2 cellular contexts compared by ENCODE assay signal in genomic region chr5:101045689-101046088, GRCh38.
TF ChIP-seq lines count a peak whose summit lies in the region.

No MANE protein-coding gene starts in this region.

TF ChIP-seq in IMR-90, 13 proteins besides CTCF, POLR2A, EP300 and RAD21 (continued from another document):
- no peak for TF ChIP-seq MAFK (IDR thresholded peaks at IDR 0.05; ENCODE audit: low read depth, low read length)
- no peak for TF ChIP-seq RCOR1 (IDR thresholded peaks at IDR 0.05; ENCODE audit: insufficient replicate concordance, low read length)
- TF ChIP-seq RFX5 (IDR thresholded peaks at IDR 0.05; ENCODE audit: low read depth, low read length) = no peak

TF ChIP-seq in GM12878, 131 proteins besides CTCF, POLR2A, EP300 and RAD21 (continued from another document):
- TF ChIP-seq PML (IDR thresholded peaks at IDR 0.05; ENCODE audit: low read length) (no peak), ZNF24 (IDR thresholded peaks at IDR 0.05) (peak; percentile 96), ATF3 (IDR thresholded peaks at IDR 0.05; ENCODE audit: borderline replicate concordance, extremely low read depth, low read depth, low read length) (no peak), IRF5 (IDR thresholded peaks at IDR 0.05; ENCODE audit: borderline replicate concordance) (no peak), CREM (IDR thresholded peaks at IDR 0.05; ENCODE audit: low read depth) (no peak), SRF (IDR thresholded peaks at IDR 0.05; ENCODE audit: low read depth in 2 of 2, low read length in 2 of 2) (no peak)
TF ChIP-seq in GM12878: peak in this region for 2.
